ENCODE assay signal across 8 cellular contexts in genomic region chrX:72306085-72306801, GRCh38. TPM values are rescaled to one million over a fixed set of nuclear protein-coding genes. Genes with fewer than 3 reads are reported as not detected.
DNase-seq lines count a peak whose midpoint lies in the region; ATAC-seq and TF ChIP-seq lines count a peak whose summit lies in the region.

No MANE protein-coding gene starts in this region.

- H3K27me3 Mint-ChIP-seq in natural killer cell treated with Interleukin-12 subunit alpha and Interleukin-12 subunit beta and Interleukin-15 and Interleukin-18, amount 100 ng/mL, for 72 hours, result peaks cover 26 to 42% of the 10 kb centered on the region in 2 donors

- no peak overlapping the region for H3K27ac Mint-ChIP-seq in natural killer cell treated with Interleukin-12 subunit alpha and Interleukin-12 subunit beta and Interleukin-15 and Interleukin-18, amount 100 ng/mL, for 72 hours

- no peaks in the 10 kb centered on the region for H3K9me3 Mint-ChIP-seq in natural killer cell treated with Interleukin-12 subunit alpha and Interleukin-12 subunit beta and Interleukin-15 and Interleukin-18, amount 100 ng/mL, for 72 hours

- H3K27ac ChIP-seq in heart left ventricle (no peak overlapping the region), colonic mucosa (no peak overlapping the region)

- TF ChIP-seq CTCF in heart left ventricle (IDR thresholded peaks at IDR 0.05) (no peak), colonic mucosa (IDR thresholded peaks at IDR 0.05) (no peak)

- WGBS in heart left ventricle, 4 donors, result 0 to 8% (median 3%) methylated on average over 22 to 91 of the region's 92 CpGs

- H3K4me3 ChIP-seq in heart left ventricle (peak overlapping the region; percentile 24 to 71 (median 56)), colonic mucosa (peak overlapping the region; percentile 38)

- H3K36me3 ChIP-seq in heart left ventricle (no peaks in the 10 kb centered on the region), colonic mucosa (no peaks in the 10 kb centered on the region)

- no peaks in the 10 kb centered on the region for H3K36me3 Mint-ChIP-seq in natural killer cell treated with Interleukin-12 subunit alpha and Interleukin-12 subunit beta and Interleukin-15 and Interleukin-18, amount 100 ng/mL, for 72 hours

- no peak for ATAC-seq in heart left ventricle
- no peak for ATAC-seq in Right ventricle myocardium inferior
- no peak for ATAC-seq in natural killer cell treated with Interleukin-12 subunit alpha and Interleukin-12 subunit beta and Interleukin-15 and Interleukin-18, amount 100 ng/mL, for 72 hours
- no peak for ATAC-seq in HG03342 (IDR thresholded peaks at IDR 0.05; ENCODE audit: unreplicated experiment)

- H3K27me3 ChIP-seq in heart left ventricle, result peaks cover 0 to 97% (median 0%) of the 10 kb centered on the region in 9 donors
- H3K27me3 ChIP-seq in colonic mucosa, result peaks cover 67% of the 10 kb centered on the region

- H3K9me3 ChIP-seq in heart left ventricle, result no peaks in the 10 kb centered on the region
- no peaks in the 10 kb centered on the region for H3K9me3 ChIP-seq in colonic mucosa

- intact Hi-C loops in heart left ventricle (cut with DNase I), result loop anchor here in 6 of 10 donors (10.0 kb wide), 2 partner anchors 229 to 239 kb away; no protein-coding TSS in a partner anchor
- intact Hi-C loops in Right ventricle myocardium inferior (cut with DNase I), result loop anchor here (5.0 kb wide), 1 partner anchor 231 kb away; no protein-coding TSS in a partner anchor
- intact Hi-C loops in colonic mucosa (cut with DNase I), result no loop called here

- no peak for TF ChIP-seq POLR2A in heart left ventricle (IDR thresholded peaks at IDR 0.05)

- no peak for DNase-seq in heart left ventricle
- DNase-seq in Right ventricle myocardium inferior (ENCODE audit: missing footprints), result no peak
- DNase-seq in NCI-H1694 (lab: John Stamatoyannopoulos, UW), result peak; percentile 10
- DNase-seq in colonic mucosa, result no peak
- no peak for DNase-seq in natural killer cell treated with Interleukin-12 subunit alpha and Interleukin-12 subunit beta and Interleukin-15 and Interleukin-18, amount 100 ng/mL, for 72 hours (ENCODE audit: low spot score)
- DNase-seq in NK-92 treated with Interleukin-12 subunit alpha and Interleukin-12 subunit beta, amount 100 ng/mL, for 24 hours (lab: John Stamatoyannopoulos, UW), result no peak
- no peak for DNase-seq in NCI-H510A (lab: John Stamatoyannopoulos, UW)

- H3K4me1 ChIP-seq in heart left ventricle (peaks cover 0 to 35% (median 2%) of the 10 kb centered on the region in 12 donors), colonic mucosa (no peaks in the 10 kb centered on the region)

- peak overlapping the region in 1 of 2 donors; percentile 18 for H3K9ac ChIP-seq in colonic mucosa (ENCODE audit: low read depth in 2 of 2, low read length in 2 of 2)

- H3K4me1 Mint-ChIP-seq in natural killer cell treated with Interleukin-12 subunit alpha and Interleukin-12 subunit beta and Interleukin-15 and Interleukin-18, amount 100 ng/mL, for 72 hours (ENCODE audit: low read depth in 2 of 2), result peaks cover 5 to 15% of the 10 kb centered on the region in 2 donors

- peak overlapping the region; percentile 84 for H3K4me3 Mint-ChIP-seq in natural killer cell treated with Interleukin-12 subunit alpha and Interleukin-12 subunit beta and Interleukin-15 and Interleukin-18, amount 100 ng/mL, for 72 hours

RNA-seq across cellular contexts. Expression of gene CITED1, which starts 0.5 kb away (rescaled TPM):
- total RNA-seq in heart left ventricle (under 1 TPM in 2 of 9 donors, not detected in 7; 0.45 to 0.73 TPM), Right ventricle myocardium inferior (not detected), colonic mucosa (not detected)
- polyA plus RNA-seq in heart left ventricle, result under 1 TPM in 1 of 2 donors, not detected in 1; 0.90 TPM
- total RNA-seq in natural killer cell treated with Interleukin-12 subunit alpha and Interleukin-12 subunit beta and Interleukin-15 and Interleukin-18, amount 100 ng/mL, for 72 hours, result under 1 TPM in 1 of 2 donors, not detected in 1; 0.38 TPM

RNA-seq across cellular contexts. Expression of gene RPS4X, which starts 29.2 kb away (rescaled TPM):
- total RNA-seq in heart left ventricle (100 to 1,000 TPM; 328 to 689 (median 423) TPM), Right ventricle myocardium inferior (417 TPM), colonic mucosa (1,000 to 10,000 TPM in 1 of 2 donors, 100 to 1,000 TPM in 1; 915 to 1,071 TPM)
- polyA plus RNA-seq in heart left ventricle, result 100 to 1,000 TPM; 423 to 998 TPM
- total RNA-seq in natural killer cell treated with Interleukin-12 subunit alpha and Interleukin-12 subunit beta and Interleukin-15 and Interleukin-18, amount 100 ng/mL, for 72 hours, result 100 to 1,000 TPM; 525 to 918 TPM
